8 cellular contexts compared by ENCODE assay signal in the genomic region with DNA sequence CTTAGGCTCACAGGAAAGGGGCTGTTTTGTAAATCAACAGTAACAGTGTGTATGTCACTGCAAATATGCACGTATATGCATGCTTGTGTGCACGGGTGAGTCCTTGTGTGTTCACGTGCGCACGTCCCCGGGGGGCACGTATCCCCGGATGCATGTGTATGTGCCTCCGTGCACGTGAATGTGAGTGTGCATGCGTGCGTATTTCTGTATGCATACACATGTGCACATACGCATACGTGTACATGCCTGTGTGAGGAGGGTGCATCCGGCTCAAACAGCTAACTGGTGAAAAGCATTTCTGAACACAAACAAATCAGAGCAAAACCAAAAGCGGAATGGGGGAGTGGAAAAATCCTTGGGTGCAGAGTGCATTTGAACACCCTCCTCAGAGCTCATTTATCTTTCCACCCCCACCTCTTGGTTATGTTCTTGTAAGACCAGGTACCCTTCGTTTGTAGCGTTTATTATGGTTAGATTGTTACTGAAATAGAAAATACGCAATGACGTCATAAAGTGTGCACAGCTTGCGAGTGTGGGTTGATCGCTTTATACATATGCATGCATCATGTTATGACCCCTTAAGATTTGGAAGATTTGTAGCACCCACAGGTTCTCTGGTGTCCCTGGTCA.
DNase-seq lines count a peak whose midpoint lies in the region; ATAC-seq and TF ChIP-seq lines count a peak whose summit lies in the region.

No MANE protein-coding gene starts in this region.

- peak overlapping the region; percentile 65 to 74 for H3K4me3 ChIP-seq in duodenal mucosa (ENCODE audit: low read depth in 1 of 2, low read length in 2 of 2)
- H3K4me3 ChIP-seq in neutrophil (ENCODE audit: low read depth in 1 of 2, low read length in 1 of 2), result peak overlapping the region; percentile 46 to 53

- no peaks in the 10 kb centered on the region for H3K27me3 Mint-ChIP-seq in T-helper 2 cell treated with Interferon-gamma antibody and Interleukin-4, amounts not matched to agents 5 μg/mL and 100 μg/mL, for 36 hours (ENCODE audit: low read depth)

- H3K4me1 ChIP-seq in duodenal mucosa (ENCODE audit: control insufficient read depth in 1 of 2, insufficient read depth in 2 of 2, low read length in 2 of 2) (peaks cover 41 to 43% of the 10 kb centered on the region in 2 donors), neutrophil (ENCODE audit: control insufficient read depth in 1 of 2, insufficient read depth in 1 of 2, low read depth in 1 of 2, low read length in 1 of 2) (peaks cover 36 to 37% of the 10 kb centered on the region in 2 experiments)

- H3K27ac Mint-ChIP-seq in T-helper 2 cell treated with Interferon-gamma antibody and Interleukin-4, amounts not matched to agents 5 μg/mL and 100 μg/mL, for 36 hours, result peak overlapping the region; percentile 97

- H3K4me1 Mint-ChIP-seq in T-helper 2 cell treated with Interferon-gamma antibody and Interleukin-4, amounts not matched to agents 5 μg/mL and 100 μg/mL, for 36 hours (ENCODE audit: low read depth), result peaks cover 29% of the 10 kb centered on the region

- H3K4me3 Mint-ChIP-seq in T-helper 2 cell treated with Interferon-gamma antibody and Interleukin-4, amounts not matched to agents 5 μg/mL and 100 μg/mL, for 36 hours, result peak overlapping the region; percentile 88

- ATAC-seq in GM18873 (IDR thresholded peaks at IDR 0.05; ENCODE audit: low FRiP score, unreplicated experiment) (peak; percentile 36), HG03135 (IDR thresholded peaks at IDR 0.05; ENCODE audit: unreplicated experiment) (peak; percentile 29), HG02938 (IDR thresholded peaks at IDR 0.05; ENCODE audit: unreplicated experiment) (no peak)

- TF ChIP-seq CTCF in neutrophil (IDR thresholded peaks at IDR 0.05), result no peak

- H3K9me3 ChIP-seq in duodenal mucosa (ENCODE audit: control insufficient read depth in 1 of 2, low read length in 2 of 2) (no peaks in the 10 kb centered on the region), neutrophil (no peaks in the 10 kb centered on the region)

- H3K36me3 Mint-ChIP-seq in T-helper 2 cell treated with Interferon-gamma antibody and Interleukin-4, amounts not matched to agents 5 μg/mL and 100 μg/mL, for 36 hours (ENCODE audit: low read depth), result peaks cover 6% of the 10 kb centered on the region

- no peaks in the 10 kb centered on the region for H3K9me3 Mint-ChIP-seq in T-helper 2 cell treated with Interferon-gamma antibody and Interleukin-4, amounts not matched to agents 5 μg/mL and 100 μg/mL, for 36 hours

- peak; percentile 76 for DNase-seq in T-helper 2 cell treated with Interferon-gamma antibody and Interleukin-4, amounts not matched to agents 5 μg/mL and 100 μg/mL, for 36 hours (ENCODE audit: low spot score)
- DNase-seq in pons (ENCODE audit: low spot score) (no peak), UCSD-AML1 (lab: John Stamatoyannopoulos, UW; ENCODE audit: unreplicated experiment) (no peak)

- H3K36me3 ChIP-seq in duodenal mucosa (ENCODE audit: control insufficient read depth in 1 of 2, insufficient read depth in 2 of 2, low read length in 2 of 2), result peaks cover 0 to 4% of the 10 kb centered on the region in 2 donors
- peaks cover 19% of the 10 kb centered on the region for H3K36me3 ChIP-seq in neutrophil

- H3K27ac ChIP-seq in duodenal mucosa (ENCODE audit: low read depth, low read length) (no peak overlapping the region), neutrophil (peak overlapping the region; percentile 98)

- H3K27me3 ChIP-seq in duodenal mucosa (ENCODE audit: control insufficient read depth in 1 of 2, insufficient read depth in 2 of 2, low read length in 2 of 2) (no peaks in the 10 kb centered on the region), neutrophil (peaks cover 6% of the 10 kb centered on the region)

- H3K9ac ChIP-seq in duodenal mucosa (ENCODE audit: low read depth in 1 of 2, low read length in 2 of 2), result peak overlapping the region; percentile 43 to 72
